28 cellular contexts compared by ENCODE assay signal in genomic region chr1:55300975-55301374, GRCh38.
"Had no signal": no experiment of that assay in that cellular context is flagged by ENCODE, and none has a peak within 500 bp of the region (broad histone marks: within the 10 kb centered on the region; RNA-seq: fewer than 3 reads in every experiment).

No MANE protein-coding gene starts in this region.

- H3K36me3 ChIP-seq: lower lobe of right lung, pancreas, right atrium auricular region, right lobe of liver, thyroid gland, transverse colon, upper lobe of left lung, vagina had no signal

- ATAC-seq: left cardiac atrium; left lobe of liver; lower lobe of right lung; naive thymus-derived CD8-positive, alpha-beta T cell; pancreas; psoas muscle; right lobe of liver; stimulated activated memory B cell treated with anti-CD40 and anti-IgM and Interleukin-4, amounts not matched to agents 10 μg/mL and 1 μg/mL and 100 μg/mL, for 72 hours; stimulated activated naive CD8-positive, alpha-beta T cell treated with anti-CD3 and anti-CD28 coated beads, Interleukin-15, amount 100 ng/mL, for 72 hours had no signal

- H3K4me3 Mint-ChIP-seq: naive thymus-derived CD8-positive, alpha-beta T cell; nephron; neural crest cell; stimulated activated memory B cell treated with anti-CD40 and anti-IgM and Interleukin-4, amounts not matched to agents 10 μg/mL and 1 μg/mL and 100 μg/mL, for 72 hours; stimulated activated naive CD8-positive, alpha-beta T cell treated with anti-CD3 and anti-CD28 coated beads, Interleukin-15, amount 100 ng/mL, for 72 hours had no signal

- H3K4me3 ChIP-seq: lower lobe of right lung, pancreas, psoas muscle, right atrium auricular region, right lobe of liver, smooth muscle cell, thyroid gland, transverse colon, upper lobe of left lung, vagina had no signal

- H3K4me1 Mint-ChIP-seq: naive thymus-derived CD8-positive, alpha-beta T cell; neural crest cell; stimulated activated memory B cell treated with anti-CD40 and anti-IgM and Interleukin-4, amounts not matched to agents 10 μg/mL and 1 μg/mL and 100 μg/mL, for 72 hours; stimulated activated naive CD8-positive, alpha-beta T cell treated with anti-CD3 and anti-CD28 coated beads, Interleukin-15, amount 100 ng/mL, for 72 hours had no signal

- H3K36me3 Mint-ChIP-seq: naive thymus-derived CD8-positive, alpha-beta T cell; stimulated activated memory B cell treated with anti-CD40 and anti-IgM and Interleukin-4, amounts not matched to agents 10 μg/mL and 1 μg/mL and 100 μg/mL, for 72 hours had no signal

- H3K27me3 ChIP-seq: pancreas, right atrium auricular region, right lobe of liver, thyroid gland, transverse colon, upper lobe of left lung, vagina had no signal

- H3K27me3 Mint-ChIP-seq: stimulated activated naive CD8-positive, alpha-beta T cell treated with anti-CD3 and anti-CD28 coated beads, Interleukin-15, amount 100 ng/mL, for 72 hours had no signal

- H3K27ac ChIP-seq: lower lobe of right lung, pancreas, psoas muscle, right atrium auricular region, right lobe of liver, thyroid gland, transverse colon, upper lobe of left lung, vagina had no signal

- H3K4me2 ChIP-seq: smooth muscle cell had no signal

- DNase-seq: hippocampal formation; kidney glomerular epithelial cell; left cardiac atrium; lower lobe of right lung; mammary epithelial cell; mesenchymal stem cell; naive thymus-derived CD8-positive, alpha-beta T cell; nucleus accumbens; pancreas; posterior cingulate gyrus; psoas muscle; right lobe of liver; stimulated activated CD4-positive, alpha-beta T cell treated with anti-CD3 and anti-CD28 coated beads, Interleukin-1b, Interleukin-23, amount 100 ng/mL, for 48 hours; stimulated activated CD4-positive, alpha-beta T cell treated with anti-CD3 and anti-CD28 coated beads, Interleukin-2, amount 100 ng/mL, for 48 hours; stimulated activated CD4-positive, alpha-beta T cell treated with anti-CD3 and anti-CD28 coated beads, Interleukin-4, amount 100 ng/mL, for 4 hours; stimulated activated CD8-positive, alpha-beta memory T cell treated with anti-CD3 and anti-CD28 coated beads, Interleukin-4, amount 100 ng/mL, for 48 hours; stimulated activated naive CD4-positive, alpha-beta T cell treated with Interleukin-2 at 50 U/mL for 16 hours; stimulated activated naive CD8-positive, alpha-beta T cell treated with anti-CD3 and anti-CD28 coated beads, Interleukin-15, amount 100 ng/mL, for 72 hours; thyroid gland; transverse colon; upper lobe of left lung had no signal

- H3K9me3 ChIP-seq: lower lobe of right lung, pancreas, psoas muscle, right atrium auricular region, right lobe of liver, thyroid gland, transverse colon, vagina had no signal

- H3K27ac Mint-ChIP-seq: naive thymus-derived CD8-positive, alpha-beta T cell; nephron; stimulated activated memory B cell treated with anti-CD40 and anti-IgM and Interleukin-4, amounts not matched to agents 10 μg/mL and 1 μg/mL and 100 μg/mL, for 72 hours; stimulated activated naive CD8-positive, alpha-beta T cell treated with anti-CD3 and anti-CD28 coated beads, Interleukin-15, amount 100 ng/mL, for 72 hours had no signal

- H3K4me1 ChIP-seq: lower lobe of right lung, pancreas, psoas muscle, right atrium auricular region, right lobe of liver, thyroid gland, transverse colon, upper lobe of left lung, vagina had no signal

- H3K9me3 Mint-ChIP-seq: nephron; neural crest cell; stimulated activated naive CD8-positive, alpha-beta T cell treated with anti-CD3 and anti-CD28 coated beads, Interleukin-15, amount 100 ng/mL, for 72 hours had no signal
